10 cellular contexts compared by ENCODE assay signal in the genomic region with DNA sequence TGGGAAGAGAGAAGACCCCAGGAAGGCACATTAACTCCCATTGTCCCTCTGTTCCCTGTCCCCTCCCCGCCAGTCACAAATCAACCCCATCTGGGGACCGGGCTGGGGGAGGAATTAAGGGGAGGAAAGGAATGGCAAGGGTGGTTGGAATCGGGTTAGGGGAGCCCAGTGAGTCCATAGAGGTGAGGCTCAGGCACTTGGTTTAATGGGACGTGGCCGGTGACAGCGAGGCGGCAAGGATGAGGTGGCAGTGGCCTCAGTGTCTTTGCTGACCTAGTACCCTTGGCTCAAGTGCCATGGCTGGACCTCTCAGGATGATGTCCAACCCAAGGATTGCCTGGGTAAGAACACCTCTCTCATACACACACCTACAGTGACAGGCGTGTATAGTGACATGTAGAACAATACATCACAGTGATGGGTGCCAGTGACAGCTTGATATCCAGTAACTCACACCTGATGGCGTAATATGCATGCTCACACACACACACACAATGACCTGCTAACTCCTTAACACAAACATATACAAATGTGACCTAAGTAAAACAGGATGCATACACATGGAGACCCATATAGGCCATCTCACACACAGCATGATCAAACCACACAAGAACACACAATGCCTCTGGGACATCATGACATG. TPM values are rescaled to one million over a fixed set of nuclear protein-coding genes. Genes with fewer than 3 reads are reported as not detected.
DNase-seq lines count a peak whose midpoint lies in the region; ATAC-seq, FAIRE-seq and TF ChIP-seq lines count a peak whose summit lies in the region.
"Had no signal": no experiment of that assay in that cellular context is flagged by ENCODE, and none has a peak within 500 bp of the region (broad histone marks: within the 10 kb centered on the region; RNA-seq: fewer than 3 reads in every experiment).

No MANE protein-coding gene starts in this region.

- no peaks in the 10 kb centered on the region for H3K27me3 Mint-ChIP-seq in memory B cell

- no peak for TF ChIP-seq POLR2A in K562 (conservative IDR thresholded peaks at IDR 0.05)

- in situ Hi-C loops in K562 (cut with MboI), result loop anchor here (25.0 kb wide), 4 partner anchors 531 to 781 kb away; a partner anchor contains a TSS

- H2AFZ ChIP-seq in K562 (ENCODE audit: low read depth, low read length), result peak overlapping the region; percentile 80; the same call in 1 of the 2 replicates

- DNase-seq in cardiac septum (ENCODE audit: low spot score) (peak; percentile 72), left cardiac atrium (no peak), K562 (ENCODE audit: extremely low read depth in 1 of 4, low spot score in 3 of 4) (no peak), memory B cell (ENCODE audit: low spot score in 2 of 2) (no peak), upper lobe of right lung (no peak), HT-29 (ENCODE audit: low spot score) (no peak)

- no peaks in the 10 kb centered on the region for H3K9me3 Mint-ChIP-seq in memory B cell

- H3K4me3 ChIP-seq in K562 (peak overlapping the region; percentile 38), upper lobe of right lung (peak overlapping the region; percentile 58)

- H3K79me2 ChIP-seq in K562 (ENCODE audit: control insufficient read depth, insufficient read depth, low read length), result peaks cover 9% of the 10 kb centered on the region

- no peak for TF ChIP-seq RAD21 in K562 (CRISPR knock-in tag; conservative IDR thresholded peaks at IDR 0.05 in 1 of 2, IDR thresholded peaks at IDR 0.05 in 1 of 2)

- peak overlapping the region; percentile 51 to 88; a peak in 3 of 4 replicates for H3K9ac ChIP-seq in K562 (ENCODE audit: insufficient read depth in 1 of 2, low read depth in 2 of 2, low read length in 2 of 2)

- H3K27me3 ChIP-seq in K562 (ENCODE audit: control insufficient read depth in 2 of 2, insufficient read depth in 2 of 2, low read length in 2 of 2) (no peaks in the 10 kb centered on the region), upper lobe of right lung (no peaks in the 10 kb centered on the region)

- H4K20me1 ChIP-seq in K562 (replicated peaks; ENCODE audit: control insufficient read depth, insufficient read depth, low read length), result 0 out of 2 replicates have a peak, but pooled peaks cover 12% of the 10 kb centered on the region

- intact Hi-C loops in cardiac septum (cut with DNase I) (no loop called here), left cardiac atrium (cut with DNase I) (no loop called here), K562 (cut with micrococcal nuclease) (no loop called here), upper lobe of right lung (cut with DNase I) (no loop called here)

- no peaks in the 10 kb centered on the region for H3K36me3 Mint-ChIP-seq in memory B cell

- peak overlapping the region; percentile 83 for H3K4me2 ChIP-seq in K562 (ENCODE audit: insufficient read depth, low read length)

- peak overlapping the region; percentile 96 for H3K27ac Mint-ChIP-seq in memory B cell

- CTCF ChIA-PET in K562 (lab: Yijun Ruan, JAX; ENCODE audit: low intra/inter-chr PET ratio), result no interaction called here

- no peak for FAIRE-seq in K562 (lab: Jason Lieb, UNC)

- peaks cover 9% of the 10 kb centered on the region for H3K9me1 ChIP-seq in K562 (ENCODE audit: control insufficient read depth, insufficient read depth, low read length)

- H3K36me3 ChIP-seq in K562 (ENCODE audit: control insufficient read depth, insufficient read depth, low read length) (peaks cover 24% of the 10 kb centered on the region; the same call in 2 of the 3 replicates), upper lobe of right lung (no peaks in the 10 kb centered on the region)

- ATAC-seq in left cardiac atrium, result no peak
- ATAC-seq in K562, result no peak
- no peak for ATAC-seq in memory B cell (ENCODE audit: low read depth)
- ATAC-seq in upper lobe of right lung, result no peak
- ATAC-seq in HG02588 (IDR thresholded peaks at IDR 0.05; ENCODE audit: unreplicated experiment), result no peak
- ATAC-seq in HG03025 (IDR thresholded peaks at IDR 0.05; ENCODE audit: low FRiP score, unreplicated experiment), result no peak

- H3K9me3 ChIP-seq in K562 (replicated peaks; ENCODE audit: control insufficient read depth, insufficient read depth, low read depth, low read length) (no peaks in the 10 kb centered on the region), upper lobe of right lung (no peaks in the 10 kb centered on the region)

- no TSS peak for BruUV-seq in K562 (replicated peaks; lab: Mats Ljungman, UMichigan)

- peak overlapping the region; percentile 67 for H3K27ac ChIP-seq in K562 (ENCODE audit: extremely low read depth, low read depth, low read length)
- H3K27ac ChIP-seq in upper lobe of right lung, result peak overlapping the region; percentile 3

- peak overlapping the region; percentile 81 for H3K4me3 Mint-ChIP-seq in memory B cell

- POLR2A ChIA-PET in K562 (lab: Yijun Ruan, JAX), result interaction anchor here (0.7 to 3.7 kb wide), 2 partner anchors 14 to 522 kb away, joined by 3 to 19 read pairs; a partner anchor contains a TSS

- WGBS in K562 (ENCODE audit: insufficient coverage, low coverage, missing lambda C conversion rate), result 63% methylated on average over 8 of the region's 9 CpGs

- peaks cover 43% of the 10 kb centered on the region for H3K4me1 Mint-ChIP-seq in memory B cell

- no peak for TF ChIP-seq EP300 in K562 (IDR thresholded peaks at IDR 0.05; ENCODE audit: low read length)

- TF ChIP-seq CTCF in K562 (IDR thresholded peaks at IDR 0.05 in 2 of 3, conservative IDR thresholded peaks at IDR 0.05 in 1 of 3; ENCODE audit: insufficient read depth in 2 of 3, low read depth in 1 of 3, low read length in 3 of 3) (no peak), upper lobe of right lung (IDR thresholded peaks at IDR 0.05) (no peak)

- H3K4me1 ChIP-seq in K562 (replicated peaks in 1 of 2; ENCODE audit: control insufficient read depth in 2 of 2, insufficient read depth in 2 of 2, low read length in 2 of 2), result peaks cover 43 to 46% of the 10 kb centered on the region in 2 experiments
- H3K4me1 ChIP-seq in upper lobe of right lung, result peaks cover 23% of the 10 kb centered on the region

RNA-seq across cellular contexts. Expression of a gene that starts 12.3 kb away (rescaled TPM):
- total RNA-seq in cardiac septum (14.9 TPM), left cardiac atrium (100 to 1,000 TPM; 335 to 369 TPM), K562 (2014; rRNA removed) (2.9 and 4.2 TPM in 2 replicates), K562 (2014; rRNA removed; fragmentation: Illumina TruSeq; extraction: Trizol) (2.9 and 4.0 TPM in 2 replicates), K562 (2015; rRNA removed; fragmentation: Illumina TruSeq; extraction: Trizol) (3.2 and 4.1 TPM in 2 replicates), K562 (2021) (4.8 and 7.6 TPM in 2 replicates), upper lobe of right lung (3.0 TPM)
- 32.6 and 43.2 TPM in 2 replicates for total RNA-seq in K562 (2011; cell fraction: chromatin; rRNA removed; ENCODE audit: low replicate concordance)
- total RNA-seq in K562 (2011; cell fraction: nucleolus; rRNA removed), result 16.7 and 18.7 TPM in 2 replicates
- total RNA-seq in K562 (2011; cell fraction: nucleoplasm; rRNA removed), result 49.0 and 80.9 TPM in 2 replicates
- polyA plus RNA-seq in K562 (2011; rRNA removed) (7.1 and 9.5 TPM in 2 replicates), K562 (2014; fragmentation: Illumina TruSeq; extraction: Trizol) (6.3 and 7.9 TPM in 2 replicates), K562 (2014; fragmentation: Nextera tagmentation; extraction: Ambion mirVana) (1 to 10 TPM; 2.5 to 3.2 TPM), K562 (2014; rRNA removed) (6.2 and 6.6 TPM in 2 replicates)
- 1.7 and 3.2 TPM in 2 replicates for polyA plus RNA-seq in K562 (2011; cell fraction: cytosol; rRNA removed)
- polyA plus RNA-seq in K562 (2011; cell fraction: nucleus; rRNA removed), result 57.8 and 62.2 TPM in 2 replicates
- polyA plus RNA-seq in K562 (2012), result 6.0 and 9.6 TPM in 2 replicates
- polyA minus RNA-seq in K562 (2011; rRNA and poly(A)+ RNA removed), result 2.1 and 4.6 TPM in 2 replicates
- 0.91 TPM in 1 of 2 replicates, not detected in the other for polyA minus RNA-seq in K562 (2011; cell fraction: cytosol; rRNA and poly(A)+ RNA removed)
- polyA minus RNA-seq in K562 (2011; cell fraction: nucleus; rRNA and poly(A)+ RNA removed), result 5.5 and 11.3 TPM in 2 replicates
- 1.2 and 1.9 TPM in 2 replicates for total RNA-seq in HT-29 (2014; rRNA removed; shearing (Covaris generic))
- total RNA-seq: G401 had no signal

RNA-seq across cellular contexts. Expression of a gene that starts 13.0 kb away (rescaled TPM):
- total RNA-seq in cardiac septum (77.6 TPM), left cardiac atrium (10 to 100 TPM; 70.4 to 71.4 TPM), K562 (2014; rRNA removed) (47.5 and 51.3 TPM in 2 replicates), K562 (2014; rRNA removed; fragmentation: Illumina TruSeq; extraction: Trizol) (67.1 and 72.2 TPM in 2 replicates), K562 (2015; rRNA removed; fragmentation: Illumina TruSeq; extraction: Trizol) (58.4 and 60.7 TPM in 2 replicates), K562 (2021) (41.6 and 54.3 TPM in 2 replicates), upper lobe of right lung (91.6 TPM)
- total RNA-seq in K562 (2011; cell fraction: chromatin; rRNA removed; ENCODE audit: low replicate concordance), result 146 and 468 TPM in 2 replicates
- total RNA-seq in K562 (2011; cell fraction: nucleolus; rRNA removed), result 65.4 and 98.2 TPM in 2 replicates
- total RNA-seq in K562 (2011; cell fraction: nucleoplasm; rRNA removed), result 193 and 258 TPM in 2 replicates
- polyA plus RNA-seq in K562 (2011; rRNA removed) (73.5 and 79.9 TPM in 2 replicates), K562 (2014; fragmentation: Illumina TruSeq; extraction: Trizol) (61.1 and 61.2 TPM in 2 replicates), K562 (2014; fragmentation: Nextera tagmentation; extraction: Ambion mirVana) (10 to 100 TPM; 13.5 to 18.6 TPM), K562 (2014; rRNA removed) (59.5 and 61.8 TPM in 2 replicates)
- 7.7 and 23.2 TPM in 2 replicates for polyA plus RNA-seq in K562 (2011; cell fraction: cytosol; rRNA removed)
- polyA plus RNA-seq in K562 (2011; cell fraction: nucleus; rRNA removed), result 116 and 157 TPM in 2 replicates
- 42.3 and 50.2 TPM in 2 replicates for polyA plus RNA-seq in K562 (2012)
- polyA minus RNA-seq in K562 (2011; rRNA and poly(A)+ RNA removed), result 82.2 and 103 TPM in 2 replicates
- 25.0 and 32.5 TPM in 2 replicates for polyA minus RNA-seq in K562 (2011; cell fraction: cytosol; rRNA and poly(A)+ RNA removed)
- polyA minus RNA-seq in K562 (2011; cell fraction: nucleus; rRNA and poly(A)+ RNA removed), result 36.2 and 78.1 TPM in 2 replicates
- total RNA-seq in HT-29 (2014; rRNA removed; shearing (Covaris generic)), result 42.9 and 43.2 TPM in 2 replicates

RNA-seq across cellular contexts. Expression of a gene that starts 48.0 kb away (rescaled TPM):
- total RNA-seq in cardiac septum, result 8.9 TPM
- 10 to 100 TPM; 15.2 to 18.8 TPM for total RNA-seq in left cardiac atrium
- 7.6 and 17.3 TPM in 2 replicates for total RNA-seq in K562 (2011; cell fraction: chromatin; rRNA removed; ENCODE audit: low replicate concordance)
- total RNA-seq in K562 (2011; cell fraction: nucleolus; rRNA removed), result 26.8 and 34.0 TPM in 2 replicates
- total RNA-seq in K562 (2011; cell fraction: nucleoplasm; rRNA removed), result 22.0 and 23.0 TPM in 2 replicates
- 171 and 204 TPM in 2 replicates for total RNA-seq in K562 (2014; rRNA removed)
- 85.8 and 114 TPM in 2 replicates for total RNA-seq in K562 (2014; rRNA removed; fragmentation: Illumina TruSeq; extraction: Trizol)
- total RNA-seq in K562 (2015; rRNA removed; fragmentation: Illumina TruSeq; extraction: Trizol), result 108 and 112 TPM in 2 replicates
- 147 and 148 TPM in 2 replicates for total RNA-seq in K562 (2021)
- 88.9 and 97.4 TPM in 2 replicates for polyA plus RNA-seq in K562 (2011; rRNA removed)
- polyA plus RNA-seq in K562 (2011; cell fraction: cytosol; rRNA removed), result 141 and 176 TPM in 2 replicates
- polyA plus RNA-seq in K562 (2011; cell fraction: nucleus; rRNA removed), result 72.2 and 89.1 TPM in 2 replicates
- polyA plus RNA-seq in K562 (2012), result 76.1 and 130 TPM in 2 replicates
- polyA plus RNA-seq in K562 (2014; fragmentation: Illumina TruSeq; extraction: Trizol), result 204 and 239 TPM in 2 replicates
- 10 to 100 TPM; 15.2 to 54.4 TPM for polyA plus RNA-seq in K562 (2014; fragmentation: Nextera tagmentation; extraction: Ambion mirVana)
- polyA plus RNA-seq in K562 (2014; rRNA removed), result 161 and 168 TPM in 2 replicates
- polyA minus RNA-seq in K562 (2011; rRNA and poly(A)+ RNA removed), result 48.1 and 61.6 TPM in 2 replicates
- 36.0 and 44.2 TPM in 2 replicates for polyA minus RNA-seq in K562 (2011; cell fraction: cytosol; rRNA and poly(A)+ RNA removed)
- polyA minus RNA-seq in K562 (2011; cell fraction: nucleus; rRNA and poly(A)+ RNA removed), result 11.2 and 12.2 TPM in 2 replicates
- total RNA-seq in upper lobe of right lung, result 18.0 TPM
- 160 and 184 TPM in 2 replicates for total RNA-seq in HT-29 (2014; rRNA removed; shearing (Covaris generic))

RNA-seq across cellular contexts. Expression of a gene that starts 55.4 kb away (rescaled TPM):
- total RNA-seq in cardiac septum (not detected), left cardiac atrium (not detected), K562 (2014; rRNA removed) (0.82 TPM in 1 of 2 replicates, not detected in the other), K562 (2014; rRNA removed; fragmentation: Illumina TruSeq; extraction: Trizol) (not detected in 2 replicates), K562 (2015; rRNA removed; fragmentation: Illumina TruSeq; extraction: Trizol) (not detected in 2 replicates), K562 (2021) (0.29 and 0.31 TPM in 2 replicates), upper lobe of right lung (1.2 TPM)
- not detected in 2 replicates for total RNA-seq in K562 (2011; cell fraction: chromatin; rRNA removed; ENCODE audit: low replicate concordance)
- 0.67 TPM in 1 of 2 replicates, not detected in the other for total RNA-seq in K562 (2011; cell fraction: nucleolus; rRNA removed)
- total RNA-seq in K562 (2011; cell fraction: nucleoplasm; rRNA removed), result 1.0 TPM in 1 of 2 replicates, not detected in the other
- polyA plus RNA-seq in K562 (2011; rRNA removed) (0.13 and 0.24 TPM in 2 replicates), K562 (2014; fragmentation: Illumina TruSeq; extraction: Trizol) (not detected in 2 replicates), K562 (2014; fragmentation: Nextera tagmentation; extraction: Ambion mirVana) (not detected), K562 (2014; rRNA removed) (0.28 and 0.44 TPM in 2 replicates)
- polyA plus RNA-seq in K562 (2011; cell fraction: cytosol; rRNA removed), result 0.73 TPM in 1 of 2 replicates, not detected in the other
- 1.5 TPM in 2 replicates for polyA plus RNA-seq in K562 (2011; cell fraction: nucleus; rRNA removed)
- polyA plus RNA-seq in K562 (2012), result 0.09 TPM in 1 of 2 replicates, not detected in the other
- polyA minus RNA-seq in K562 (2011; rRNA and poly(A)+ RNA removed), result not detected in 2 replicates
- not detected in 2 replicates for polyA minus RNA-seq in K562 (2011; cell fraction: cytosol; rRNA and poly(A)+ RNA removed)
- 0.54 TPM in 1 of 2 replicates, not detected in the other for polyA minus RNA-seq in K562 (2011; cell fraction: nucleus; rRNA and poly(A)+ RNA removed)
- not detected in 2 replicates for total RNA-seq in HT-29 (2014; rRNA removed; shearing (Covaris generic))
- total RNA-seq: M059J had no signal

Comparison
In these comparisons a context has a peak if more than half of its experiments do, and no peak if none do; other contexts are left out.
1. RNA of a gene that starts 12.3 kb away (total RNA-seq): 335 to 369 TPM in left cardiac atrium; 14.9 TPM in cardiac septum (single experiment), 2.9 to 80.9 TPM in K562, 3.0 TPM in upper lobe of right lung (single experiment) and 1.2 to 1.9 TPM in HT-29; every median in the first group is over 4 times any median in the second.